In the genomic region with DNA sequence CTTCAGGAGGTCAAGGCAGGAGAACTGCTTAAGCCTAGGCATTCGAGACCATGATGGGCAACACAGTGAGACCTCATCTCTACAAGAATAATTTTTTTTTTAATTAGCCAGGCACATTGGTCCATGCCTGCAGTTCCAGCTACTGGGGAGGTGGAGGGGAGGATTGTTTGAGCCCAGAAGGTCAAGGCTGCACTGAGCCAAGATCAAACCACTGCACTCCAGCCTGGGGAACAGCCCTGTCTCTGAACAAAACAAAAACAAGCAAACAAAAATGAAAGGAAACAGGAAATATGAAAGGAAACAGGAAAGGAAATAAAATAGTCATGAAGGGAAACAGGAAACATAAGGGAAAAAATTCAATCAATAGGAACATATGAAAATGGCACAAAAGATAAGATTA, we compare ENCODE assay signal across 1 cellular context.
TF ChIP-seq lines count a peak whose summit lies in the region.

No MANE protein-coding gene starts in this region.

TF ChIP-seq in HepG2, 621 proteins besides CTCF, POLR2A, EP300 and RAD21 (continued from another document and continues in another):
- peak; percentile 14; the same call in 1 of the 2 replicates for TF ChIP-seq RERE (CRISPR knock-in tag; IDR thresholded peaks at IDR 0.05; ENCODE audit: low read depth)
- TF ChIP-seq ARNTL (CRISPR knock-in tag; IDR thresholded peaks at IDR 0.05) = peak; percentile 75; the same call in 1 of the 2 replicates
- TF ChIP-seq ESRRA (CRISPR knock-in tag; IDR thresholded peaks at IDR 0.05; ENCODE audit: low read depth) = no peak
- TF ChIP-seq, protein P1, sequence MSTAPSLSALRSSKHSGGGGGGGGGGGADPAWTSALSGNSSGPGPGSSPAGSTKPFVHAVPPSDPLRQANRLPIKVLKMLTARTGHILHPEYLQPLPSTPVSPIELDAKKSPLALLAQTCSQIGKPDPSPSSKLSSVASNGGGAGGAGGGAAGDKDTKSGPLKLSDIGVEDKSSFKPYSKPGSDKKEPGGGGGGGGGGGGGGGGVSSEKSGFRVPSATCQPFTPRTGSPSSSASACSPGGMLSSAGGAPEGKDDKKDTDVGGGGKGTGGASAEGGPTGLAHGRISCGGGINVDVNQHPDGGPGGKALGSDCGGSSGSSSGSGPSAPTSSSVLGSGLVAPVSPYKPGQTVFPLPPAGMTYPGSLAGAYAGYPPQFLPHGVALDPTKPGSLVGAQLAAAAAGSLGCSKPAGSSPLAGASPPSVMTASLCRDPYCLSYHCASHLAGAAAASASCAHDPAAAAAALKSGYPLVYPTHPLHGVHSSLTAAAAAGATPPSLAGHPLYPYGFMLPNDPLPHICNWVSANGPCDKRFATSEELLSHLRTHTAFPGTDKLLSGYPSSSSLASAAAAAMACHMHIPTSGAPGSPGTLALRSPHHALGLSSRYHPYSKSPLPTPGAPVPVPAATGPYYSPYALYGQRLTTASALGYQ (CRISPR knock-in tag; IDR thresholded peaks at IDR 0.05) = 0 out of 2 replicates have a peak, but pooled peaks have one; percentile 47
- no peak for TF ChIP-seq ZNF276 (CRISPR knock-in tag; IDR thresholded peaks at IDR 0.05; ENCODE audit: low read depth)
- no peak for TF ChIP-seq EED (CRISPR knock-in tag; IDR thresholded peaks at IDR 0.05)
- TF ChIP-seq HNF4G (IDR thresholded peaks at IDR 0.05; ENCODE audit: borderline replicate concordance, low read depth, low read length) = peak; percentile 58
- TF ChIP-seq HNF4G (CRISPR knock-in tag; IDR thresholded peaks at IDR 0.05; ENCODE audit: borderline replicate concordance, low read depth) = no peak
- TF ChIP-seq ZFP1 (CRISPR knock-in tag; IDR thresholded peaks at IDR 0.05) = 0 out of 2 replicates have a peak, but pooled peaks have one; percentile 10
- peak; percentile 80; the same call in 1 of the 2 replicates for TF ChIP-seq ERF (CRISPR knock-in tag; IDR thresholded peaks at IDR 0.05)
- no peak for TF ChIP-seq ZNF343 (CRISPR knock-in tag; IDR thresholded peaks at IDR 0.05)
- no peak for TF ChIP-seq DNMT3B (CRISPR knock-in tag; conservative IDR thresholded peaks at IDR 0.05)
- peak; percentile 80; the same call in 1 of the 2 replicates for TF ChIP-seq ZBTB20 (CRISPR knock-in tag; IDR thresholded peaks at IDR 0.05; ENCODE audit: borderline replicate concordance, low read depth)
- peak; percentile 60; the same call in 1 of the 2 replicates for TF ChIP-seq ZNF292 (CRISPR knock-in tag; IDR thresholded peaks at IDR 0.05; ENCODE audit: borderline replicate concordance, low read depth)
- peak; percentile 71 to 73; a peak in 3 of 4 replicates for TF ChIP-seq NR2F1 (CRISPR knock-in tag; IDR thresholded peaks at IDR 0.05)
- peak; percentile 85 for TF ChIP-seq MEF2D (CRISPR knock-in tag; IDR thresholded peaks at IDR 0.05)
- peak; percentile 73 for TF ChIP-seq ZMYM4 (CRISPR knock-in tag; IDR thresholded peaks at IDR 0.05)
- TF ChIP-seq, protein P2, sequence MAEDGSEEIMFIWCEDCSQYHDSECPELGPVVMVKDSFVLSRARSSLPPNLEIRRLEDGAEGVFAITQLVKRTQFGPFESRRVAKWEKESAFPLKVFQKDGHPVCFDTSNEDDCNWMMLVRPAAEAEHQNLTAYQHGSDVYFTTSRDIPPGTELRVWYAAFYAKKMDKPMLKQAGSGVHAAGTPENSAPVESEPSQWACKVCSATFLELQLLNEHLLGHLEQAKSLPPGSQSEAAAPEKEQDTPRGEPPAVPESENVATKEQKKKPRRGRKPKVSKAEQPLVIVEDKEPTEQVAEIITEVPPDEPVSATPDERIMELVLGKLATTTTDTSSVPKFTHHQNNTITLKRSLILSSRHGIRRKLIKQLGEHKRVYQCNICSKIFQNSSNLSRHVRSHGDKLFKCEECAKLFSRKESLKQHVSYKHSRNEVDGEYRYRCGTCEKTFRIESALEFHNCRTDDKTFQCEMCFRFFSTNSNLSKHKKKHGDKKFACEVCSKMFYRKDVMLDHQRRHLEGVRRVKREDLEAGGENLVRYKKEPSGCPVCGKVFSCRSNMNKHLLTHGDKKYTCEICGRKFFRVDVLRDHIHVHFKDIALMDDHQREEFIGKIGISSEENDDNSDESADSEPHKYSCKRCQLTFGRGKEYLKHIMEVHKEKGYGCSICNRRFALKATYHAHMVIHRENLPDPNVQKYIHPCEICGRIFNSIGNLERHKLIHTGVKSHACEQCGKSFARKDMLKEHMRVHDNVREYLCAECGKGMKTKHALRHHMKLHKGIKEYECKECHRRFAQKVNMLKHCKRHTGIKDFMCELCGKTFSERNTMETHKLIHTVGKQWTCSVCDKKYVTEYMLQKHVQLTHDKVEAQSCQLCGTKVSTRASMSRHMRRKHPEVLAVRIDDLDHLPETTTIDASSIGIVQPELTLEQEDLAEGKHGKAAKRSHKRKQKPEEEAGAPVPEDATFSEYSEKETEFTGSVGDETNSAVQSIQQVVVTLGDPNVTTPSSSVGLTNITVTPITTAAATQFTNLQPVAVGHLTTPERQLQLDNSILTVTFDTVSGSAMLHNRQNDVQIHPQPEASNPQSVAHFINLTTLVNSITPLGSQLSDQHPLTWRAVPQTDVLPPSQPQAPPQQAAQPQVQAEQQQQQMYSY (CRISPR knock-in tag; IDR thresholded peaks at IDR 0.05) = no peak
- TF ChIP-seq PHF21A (CRISPR knock-in tag; IDR thresholded peaks at IDR 0.05) = peak; percentile 81
- TF ChIP-seq, protein P3, sequence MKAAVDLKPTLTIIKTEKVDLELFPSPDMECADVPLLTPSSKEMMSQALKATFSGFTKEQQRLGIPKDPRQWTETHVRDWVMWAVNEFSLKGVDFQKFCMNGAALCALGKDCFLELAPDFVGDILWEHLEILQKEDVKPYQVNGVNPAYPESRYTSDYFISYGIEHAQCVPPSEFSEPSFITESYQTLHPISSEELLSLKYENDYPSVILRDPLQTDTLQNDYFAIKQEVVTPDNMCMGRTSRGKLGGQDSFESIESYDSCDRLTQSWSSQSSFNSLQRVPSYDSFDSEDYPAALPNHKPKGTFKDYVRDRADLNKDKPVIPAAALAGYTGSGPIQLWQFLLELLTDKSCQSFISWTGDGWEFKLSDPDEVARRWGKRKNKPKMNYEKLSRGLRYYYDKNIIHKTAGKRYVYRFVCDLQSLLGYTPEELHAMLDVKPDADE (CRISPR knock-in tag; IDR thresholded peaks at IDR 0.05) = no peak
- no peak for TF ChIP-seq SYNCRIP (IDR thresholded peaks at IDR 0.05; ENCODE audit: insufficient read depth, low read depth, low read length)
- no peak for TF ChIP-seq CBX2 (IDR thresholded peaks at IDR 0.05; ENCODE audit: low read depth, low read length)
- TF ChIP-seq CBX2 (CRISPR knock-in tag; IDR thresholded peaks at IDR 0.05; ENCODE audit: low read depth) = no peak
- TF ChIP-seq, protein P4, sequence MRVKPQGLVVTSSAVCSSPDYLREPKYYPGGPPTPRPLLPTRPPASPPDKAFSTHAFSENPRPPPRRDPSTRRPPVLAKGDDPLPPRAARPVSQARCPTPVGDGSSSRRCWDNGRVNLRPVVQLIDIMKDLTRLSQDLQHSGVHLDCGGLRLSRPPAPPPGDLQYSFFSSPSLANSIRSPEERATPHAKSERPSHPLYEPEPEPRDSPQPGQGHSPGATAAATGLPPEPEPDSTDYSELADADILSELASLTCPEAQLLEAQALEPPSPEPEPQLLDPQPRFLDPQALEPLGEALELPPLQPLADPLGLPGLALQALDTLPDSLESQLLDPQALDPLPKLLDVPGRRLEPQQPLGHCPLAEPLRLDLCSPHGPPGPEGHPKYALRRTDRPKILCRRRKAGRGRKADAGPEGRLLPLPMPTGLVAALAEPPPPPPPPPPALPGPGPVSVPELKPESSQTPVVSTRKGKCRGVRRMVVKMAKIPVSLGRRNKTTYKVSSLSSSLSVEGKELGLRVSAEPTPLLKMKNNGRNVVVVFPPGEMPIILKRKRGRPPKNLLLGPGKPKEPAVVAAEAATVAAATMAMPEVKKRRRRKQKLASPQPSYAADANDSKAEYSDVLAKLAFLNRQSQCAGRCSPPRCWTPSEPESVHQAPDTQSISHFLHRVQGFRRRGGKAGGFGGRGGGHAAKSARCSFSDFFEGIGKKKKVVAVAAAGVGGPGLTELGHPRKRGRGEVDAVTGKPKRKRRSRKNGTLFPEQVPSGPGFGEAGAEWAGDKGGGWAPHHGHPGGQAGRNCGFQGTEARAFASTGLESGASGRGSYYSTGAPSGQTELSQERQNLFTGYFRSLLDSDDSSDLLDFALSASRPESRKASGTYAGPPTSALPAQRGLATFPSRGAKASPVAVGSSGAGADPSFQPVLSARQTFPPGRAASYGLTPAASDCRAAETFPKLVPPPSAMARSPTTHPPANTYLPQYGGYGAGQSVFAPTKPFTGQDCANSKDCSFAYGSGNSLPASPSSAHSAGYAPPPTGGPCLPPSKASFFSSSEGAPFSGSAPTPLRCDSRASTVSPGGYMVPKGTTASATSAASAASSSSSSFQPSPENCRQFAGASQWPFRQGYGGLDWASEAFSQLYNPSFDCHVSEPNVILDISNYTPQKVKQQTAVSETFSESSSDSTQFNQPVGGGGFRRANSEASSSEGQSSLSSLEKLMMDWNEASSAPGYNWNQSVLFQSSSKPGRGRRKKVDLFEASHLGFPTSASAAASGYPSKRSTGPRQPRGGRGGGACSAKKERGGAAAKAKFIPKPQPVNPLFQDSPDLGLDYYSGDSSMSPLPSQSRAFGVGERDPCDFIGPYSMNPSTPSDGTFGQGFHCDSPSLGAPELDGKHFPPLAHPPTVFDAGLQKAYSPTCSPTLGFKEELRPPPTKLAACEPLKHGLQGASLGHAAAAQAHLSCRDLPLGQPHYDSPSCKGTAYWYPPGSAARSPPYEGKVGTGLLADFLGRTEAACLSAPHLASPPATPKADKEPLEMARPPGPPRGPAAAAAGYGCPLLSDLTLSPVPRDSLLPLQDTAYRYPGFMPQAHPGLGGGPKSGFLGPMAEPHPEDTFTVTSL (CRISPR knock-in tag; IDR thresholded peaks at IDR 0.05; ENCODE audit: borderline replicate concordance) = peak; percentile 86; the same call in 1 of the 2 replicates
- TF ChIP-seq POLR2AphosphoS5 (IDR thresholded peaks at IDR 0.05; ENCODE audit: low read depth, low read length) = no peak
- TF ChIP-seq, protein P5, sequence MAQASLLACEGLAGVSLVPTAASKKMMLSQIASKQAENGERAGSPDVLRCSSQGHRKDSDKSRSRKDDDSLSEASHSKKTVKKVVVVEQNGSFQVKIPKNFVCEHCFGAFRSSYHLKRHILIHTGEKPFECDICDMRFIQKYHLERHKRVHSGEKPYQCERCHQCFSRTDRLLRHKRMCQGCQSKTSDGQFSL (CRISPR knock-in tag; IDR thresholded peaks at IDR 0.05) = no peak
- peak; percentile 92 for TF ChIP-seq FOXK1 (CRISPR knock-in tag; IDR thresholded peaks at IDR 0.05; ENCODE audit: borderline replicate concordance, low read depth)
- TF ChIP-seq TEAD2 (CRISPR knock-in tag; IDR thresholded peaks at IDR 0.05) = no peak
- TF ChIP-seq KLF11 (CRISPR knock-in tag; IDR thresholded peaks at IDR 0.05) = no peak
- TF ChIP-seq ZNF430 (CRISPR knock-in tag; IDR thresholded peaks at IDR 0.05) = peak; percentile 65; the same call in 1 of the 2 replicates
- TF ChIP-seq, protein P6, sequence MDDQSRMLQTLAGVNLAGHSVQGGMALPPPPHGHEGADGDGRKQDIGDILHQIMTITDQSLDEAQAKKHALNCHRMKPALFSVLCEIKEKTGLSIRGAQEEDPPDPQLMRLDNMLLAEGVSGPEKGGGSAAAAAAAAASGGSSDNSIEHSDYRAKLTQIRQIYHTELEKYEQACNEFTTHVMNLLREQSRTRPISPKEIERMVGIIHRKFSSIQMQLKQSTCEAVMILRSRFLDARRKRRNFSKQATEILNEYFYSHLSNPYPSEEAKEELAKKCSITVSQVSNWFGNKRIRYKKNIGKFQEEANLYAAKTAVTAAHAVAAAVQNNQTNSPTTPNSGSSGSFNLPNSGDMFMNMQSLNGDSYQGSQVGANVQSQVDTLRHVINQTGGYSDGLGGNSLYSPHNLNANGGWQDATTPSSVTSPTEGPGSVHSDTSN (CRISPR knock-in tag; IDR thresholded peaks at IDR 0.05; ENCODE audit: borderline replicate concordance) = no peak
- peak; percentile 33; the same call in 1 of the 2 replicates for TF ChIP-seq ZNF792 (CRISPR knock-in tag; IDR thresholded peaks at IDR 0.05)
- no peak for TF ChIP-seq GABPA (IDR thresholded peaks at IDR 0.05; ENCODE audit: low read depth, low read length)
- peak; percentile 53 for TF ChIP-seq GABPA (CRISPR knock-in tag; IDR thresholded peaks at IDR 0.05; ENCODE audit: low read depth)
- no peak for TF ChIP-seq FOXC1 (CRISPR knock-in tag; IDR thresholded peaks at IDR 0.05; ENCODE audit: borderline replicate concordance)
